16 cellular contexts compared by ENCODE assay signal in the genomic region with DNA sequence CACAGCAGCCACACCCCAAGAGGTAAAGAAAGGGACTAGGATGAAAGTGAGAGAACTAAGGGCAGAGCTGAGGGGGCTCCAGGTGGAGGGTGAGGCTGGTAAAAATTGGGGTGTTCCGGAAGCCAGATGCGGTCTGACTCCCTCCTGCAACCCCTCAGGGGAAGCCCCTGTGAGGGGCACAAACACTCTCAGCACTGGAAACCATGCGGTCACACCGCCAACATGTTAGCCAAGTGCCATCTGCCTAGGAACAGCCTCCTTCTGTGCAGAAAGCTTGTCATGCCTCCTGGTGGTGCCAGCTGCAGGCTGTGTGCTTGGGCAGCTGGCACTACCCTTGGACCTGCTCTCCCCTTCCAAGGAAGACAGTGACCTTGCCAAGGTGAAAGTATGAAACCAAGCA.
"Had no signal": no experiment of that assay in that cellular context is flagged by ENCODE, and none has a peak within 500 bp of the region (broad histone marks: within the 10 kb centered on the region; RNA-seq: fewer than 3 reads in every experiment).

No MANE protein-coding gene starts in this region.

- H3K27me3 ChIP-seq: colonic mucosa, pancreas, vagina had no signal

- FAIRE-seq: islet of Langerhans, pancreas had no signal

- H3K9me3 ChIP-seq: colonic mucosa, pancreas, vagina had no signal

- H3K4me1 ChIP-seq: colonic mucosa, esophagus squamous epithelium, heart right ventricle, pancreas, vagina had no signal

- H3K27ac ChIP-seq: colonic mucosa, esophagus squamous epithelium, heart right ventricle, pancreas, vagina, VCaP had no signal

- H3K4me3 ChIP-seq: colonic mucosa, esophagus squamous epithelium, heart right ventricle, pancreas, vagina had no signal

- ATAC-seq: activated CD8-positive, alpha-beta T cell treated with anti-CD3 and anti-CD28 coated beads, Interleukin-2, amount 10 ng/mL, durations not matched to agents 7 days and 5 days; heart right ventricle; left ventricle myocardium superior; pancreas had no signal

- H3K36me3 ChIP-seq: colonic mucosa, esophagus squamous epithelium, heart right ventricle, pancreas, vagina had no signal

- DNase-seq: activated CD4-positive, alpha-beta T cell treated with anti-CD3 and anti-CD28 coated beads for 4 hours; activated CD8-positive, alpha-beta memory T cell treated with anti-CD3 and anti-CD28 coated beads, Interleukin-2, amount 50 U/mL, for 48 hours; activated CD8-positive, alpha-beta T cell treated with anti-CD3 and anti-CD28 coated beads, Interleukin-2, amount 10 ng/mL, durations not matched to agents 7 days and 5 days; activated naive CD4-positive, alpha-beta T cell treated with anti-CD3 and anti-CD28 coated beads, Interleukin-2, amount 10 ng/mL, durations not matched to agents 7 days and 5 days; colonic mucosa; esophagus squamous epithelium; foreskin fibroblast; heart right ventricle; left ventricle myocardium superior; mesendoderm; pancreas; retina; T1000 had no signal
